Comparison of ENCODE assay signal across 23 cellular contexts in the genomic region with DNA sequence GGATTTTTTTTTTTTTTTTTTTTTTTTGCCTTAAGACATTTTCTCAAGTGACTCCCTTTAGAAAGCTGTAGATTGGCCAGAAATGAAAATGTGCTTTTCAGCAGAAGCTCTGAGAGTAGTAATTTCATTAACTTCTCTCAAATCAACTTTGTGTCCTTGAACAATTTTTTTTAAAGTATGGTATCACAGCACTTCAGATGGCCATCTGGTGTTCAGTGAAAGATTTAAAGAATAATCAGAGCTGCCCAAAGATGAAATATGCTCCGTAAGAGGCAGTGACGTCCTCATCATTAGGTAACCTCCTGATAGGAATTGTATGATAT. TPM values are rescaled to one million over a fixed set of nuclear protein-coding genes. Genes with fewer than 3 reads are reported as not detected.
"Had no signal": no experiment of that assay in that cellular context is flagged by ENCODE, and none has a peak within 500 bp of the region (broad histone marks: within the 10 kb centered on the region; RNA-seq: fewer than 3 reads in every experiment).

No MANE protein-coding gene starts in this region.

- H3K4me1 Mint-ChIP-seq: activated CD4-positive, alpha-beta T cell treated with anti-CD3 and anti-CD28 coated beads for 36 hours; activated naive CD4-positive, alpha-beta T cell treated with anti-CD3 and anti-CD28 coated beads, Interleukin-2, amount 10 ng/mL, durations not matched to agents 7 days and 5 days; activated naive CD8-positive, alpha-beta T cell treated with anti-CD3 and anti-CD28 coated beads for 36 hours had no signal

- H3K27me3 ChIP-seq: SJSA1 had no signal

- H3K9me3 Mint-ChIP-seq: activated CD8-positive, alpha-beta T cell treated with anti-CD3 and anti-CD28 coated beads for 36 hours; activated naive CD4-positive, alpha-beta T cell treated with anti-CD3 and anti-CD28 coated beads, Interleukin-2, amount 10 ng/mL, durations not matched to agents 7 days and 5 days; activated naive CD8-positive, alpha-beta T cell treated with anti-CD3 and anti-CD28 coated beads for 36 hours; activated T-cell treated with anti-CD3 and anti-CD28 coated beads, Interleukin-2, amount 50 U/mL, for 72 hours; activated T-helper 2 cell treated with anti-CD3 and anti-CD28 coated beads, Interferon-gamma antibody, Interleukin-2, Interleukin-4, amounts not matched to agents 10 μg/mL and 5 μg/mL and 100 μg/mL, durations not matched to agents 14 hours and 24 hours and 36 hours had no signal

- H3K27ac ChIP-seq: SJSA1, VCaP had no signal

- H3K4me3 Mint-ChIP-seq: activated CD4-positive, alpha-beta T cell treated with anti-CD3 and anti-CD28 coated beads for 36 hours; activated CD8-positive, alpha-beta T cell treated with anti-CD3 and anti-CD28 coated beads for 36 hours; activated naive CD4-positive, alpha-beta T cell treated with anti-CD3 and anti-CD28 coated beads, Interleukin-2, amount 10 ng/mL, durations not matched to agents 7 days and 5 days; activated naive CD8-positive, alpha-beta T cell treated with anti-CD3 and anti-CD28 coated beads for 36 hours; activated T-cell treated with anti-CD3 and anti-CD28 coated beads, Interleukin-2, amount 50 U/mL, for 72 hours had no signal

- H3K36me3 ChIP-seq: SJSA1 had no signal

- H3K27ac Mint-ChIP-seq: activated CD4-positive, alpha-beta T cell treated with anti-CD3 and anti-CD28 coated beads for 36 hours; activated CD8-positive, alpha-beta T cell treated with anti-CD3 and anti-CD28 coated beads for 36 hours; activated naive CD4-positive, alpha-beta T cell treated with anti-CD3 and anti-CD28 coated beads, Interleukin-2, amount 10 ng/mL, durations not matched to agents 7 days and 5 days; activated naive CD8-positive, alpha-beta T cell treated with anti-CD3 and anti-CD28 coated beads for 36 hours; activated T-cell treated with anti-CD3 and anti-CD28 coated beads, Interleukin-2, amount 50 U/mL, for 72 hours; activated T-helper 2 cell treated with anti-CD3 and anti-CD28 coated beads, Interferon-gamma antibody, Interleukin-2, Interleukin-4, amounts not matched to agents 10 μg/mL and 5 μg/mL and 100 μg/mL, durations not matched to agents 14 hours and 24 hours and 36 hours had no signal

- DNase-seq: activated CD4-positive, alpha-beta T cell treated with anti-CD3 and anti-CD28 coated beads for 36 hours; activated CD8-positive, alpha-beta memory T cell treated with anti-CD3 and anti-CD28 coated beads, Interleukin-2, amount 50 U/mL, for 4 hours; activated CD8-positive, alpha-beta T cell treated with anti-CD3 and anti-CD28 coated beads for 36 hours; activated gamma-delta T cell treated with Interleukin-2 at 50 U/mL for 16 hours; activated naive CD4-positive, alpha-beta T cell treated with anti-CD3 and anti-CD28 coated beads, Interleukin-2, amount 10 ng/mL, durations not matched to agents 7 days and 5 days; activated naive CD8-positive, alpha-beta T cell treated with anti-CD3 and anti-CD28 coated beads for 36 hours; activated T-cell treated with anti-CD3 and anti-CD28 coated beads, Interleukin-2, amount 50 U/mL, for 72 hours; cerebellar nuclear complex; IMR-90; Kasumi-1; KBM-7; NCI-H1048; NCI-H1417; NCI-H2029; NCI-H2107; NCI-H510A treated with DMSO at 0.1 percent for 48 hours; NK-92 treated with Interleukin-12 subunit alpha and Interleukin-12 subunit beta, amount 100 ng/mL, for 24 hours; SHP77; T-helper 1 cell had no signal

- H3K9me3 ChIP-seq: SJSA1 had no signal

- H3K4me3 ChIP-seq: SJSA1 had no signal

- H3K36me3 Mint-ChIP-seq: activated naive CD4-positive, alpha-beta T cell treated with anti-CD3 and anti-CD28 coated beads, Interleukin-2, amount 10 ng/mL, durations not matched to agents 7 days and 5 days; activated naive CD8-positive, alpha-beta T cell treated with anti-CD3 and anti-CD28 coated beads for 36 hours had no signal

RNA-seq across cellular contexts. Expression of gene PCAT7, which starts 43.0 kb away (rescaled TPM):
- total RNA-seq: activated CD4-positive, alpha-beta T cell treated with anti-CD3 and anti-CD28 coated beads for 36 hours; activated CD8-positive, alpha-beta T cell treated with anti-CD3 and anti-CD28 coated beads for 36 hours; activated naive CD8-positive, alpha-beta T cell treated with anti-CD3 and anti-CD28 coated beads for 36 hours; activated T-cell treated with anti-CD3 and anti-CD28 coated beads, Interleukin-2, amount 50 U/mL, for 72 hours; activated T-helper 2 cell treated with anti-CD3 and anti-CD28 coated beads, Interferon-gamma antibody, Interleukin-2, Interleukin-4, amounts not matched to agents 10 μg/mL and 5 μg/mL and 100 μg/mL, durations not matched to agents 14 hours and 24 hours and 36 hours; IMR-90; T-helper 2 cell treated with Interferon-gamma antibody and Interleukin-4, amounts not matched to agents 100 ng/mL and 5 ng/mL, for 36 hours had no signal
- polyA plus RNA-seq: IMR-90 had no signal
